8 cellular contexts compared by ENCODE assay signal in genomic region chr1:223683586-223684487, GRCh38. TPM values are rescaled to one million over a fixed set of nuclear protein-coding genes. Genes with fewer than 3 reads are reported as not detected.
DNase-seq lines count a peak whose midpoint lies in the region; ATAC-seq and TF ChIP-seq lines count a peak whose summit lies in the region.

No MANE protein-coding gene starts in this region.

- intact Hi-C loops in activated CD4-positive, alpha-beta T cell treated with anti-CD3 and anti-CD28 coated beads for 36 hours (cut with DNase I, micrococcal nuclease) = loop anchor here (1.0 to 10.0 kb wide), 4 partner anchors 152 to 889 kb away; no protein-coding TSS in a partner anchor

- POLR2A ChIA-PET in activated CD4-positive, alpha-beta T cell treated with anti-CD3 and anti-CD28 coated beads for 36 hours (lab: Charles Lee) = no interaction called here

- no peak overlapping the region for H3K4me3 Mint-ChIP-seq in activated CD4-positive, alpha-beta T cell treated with anti-CD3 and anti-CD28 coated beads for 36 hours

- H3K27me3 Mint-ChIP-seq in activated CD4-positive, alpha-beta T cell treated with anti-CD3 and anti-CD28 coated beads for 36 hours = peaks cover under 1% of the 10 kb centered on the region

- H3K4me1 Mint-ChIP-seq in activated CD4-positive, alpha-beta T cell treated with anti-CD3 and anti-CD28 coated beads for 36 hours = no peaks in the 10 kb centered on the region

- no peak overlapping the region for H3K27ac Mint-ChIP-seq in activated CD4-positive, alpha-beta T cell treated with anti-CD3 and anti-CD28 coated beads for 36 hours

- CTCF ChIA-PET in activated CD4-positive, alpha-beta T cell treated with anti-CD3 and anti-CD28 coated beads for 36 hours (lab: Charles Lee) = interaction anchor here (0.5 to 2.2 kb wide), 12 partner anchors 9 to 551 kb away, joined by 3 to 18 read pairs (median 4); no protein-coding TSS in a partner anchor

- TF ChIP-seq CTCF in AG09319 (IDR thresholded peaks at IDR 0.05; ENCODE audit: low read depth, low read length) = peak; percentile 56

- DNase-seq in AG09319 (ENCODE audit: extremely low read depth, low read depth) (no peak), NCI-H2171 (lab: John Stamatoyannopoulos, UW) (peak; percentile 82), dermis microvascular lymphatic vessel endothelial cell (ENCODE audit: low read depth in 2 of 2) (peak; percentile 43 to 60), midbrain (lab: John Stamatoyannopoulos, UW) (peak; percentile 45)
- DNase-seq in activated CD4-positive, alpha-beta T cell treated with anti-CD3 and anti-CD28 coated beads for 36 hours = peak; percentile 73
- DNase-seq in stimulated activated naive CD4-positive, alpha-beta T cell treated with Interleukin-2 at 50 U/mL for 16 hours (lab: John Stamatoyannopoulos, UW) = peak; percentile 36

- H3K36me3 Mint-ChIP-seq in activated CD4-positive, alpha-beta T cell treated with anti-CD3 and anti-CD28 coated beads for 36 hours (ENCODE audit: low read depth) = no peaks in the 10 kb centered on the region

- ATAC-seq in GM19455 (IDR thresholded peaks at IDR 0.05; ENCODE audit: unreplicated experiment) (peak; percentile 75), GM21737 (IDR thresholded peaks at IDR 0.05; ENCODE audit: unreplicated experiment) (no peak)
- ATAC-seq in activated CD4-positive, alpha-beta T cell treated with anti-CD3 and anti-CD28 coated beads for 36 hours = peak; percentile 57

- H3K9me3 Mint-ChIP-seq in activated CD4-positive, alpha-beta T cell treated with anti-CD3 and anti-CD28 coated beads for 36 hours (ENCODE audit: low read depth) = no peaks in the 10 kb centered on the region

RNA-seq across cellular contexts. Expression of gene CAPN8, which starts 18.3 kb away (rescaled TPM):
- total RNA-seq in activated CD4-positive, alpha-beta T cell treated with anti-CD3 and anti-CD28 coated beads for 36 hours = not detected
- not detected in 2 replicates for total RNA-seq in dermis microvascular lymphatic vessel endothelial cell

RNA-seq across cellular contexts. Expression of gene CAPN2, which starts 28.5 kb away (rescaled TPM):
- 10 to 100 TPM; 31.1 to 33.1 TPM for total RNA-seq in activated CD4-positive, alpha-beta T cell treated with anti-CD3 and anti-CD28 coated beads for 36 hours
- total RNA-seq in dermis microvascular lymphatic vessel endothelial cell = 147 and 203 TPM in 2 replicates
